In genomic region chr6:42073287-42073686, GRCh38 we compare ENCODE assay signal across 20 cellular contexts. TPM values are rescaled to one million over a fixed set of nuclear protein-coding genes. Genes with fewer than 3 reads are reported as not detected.
DNase-seq lines count a peak whose midpoint lies in the region; ATAC-seq and TF ChIP-seq lines count a peak whose summit lies in the region.
"Had no signal": no experiment of that assay in that cellular context is flagged by ENCODE, and none has a peak within 500 bp of the region (broad histone marks: within the 10 kb centered on the region; RNA-seq: fewer than 3 reads in every experiment).

No MANE protein-coding gene starts in this region.

- no peak overlapping the region for H3K4me3 ChIP-seq in CD8-positive, alpha-beta memory T cell (ENCODE audit: low read length)
- no peak overlapping the region for H3K4me3 ChIP-seq in endodermal cell (ENCODE audit: low read length)
- H3K4me3 ChIP-seq: A549; BLaER1 treated with 17β-estradiol and CSF1 and Interleukin-3, amounts not matched to agents 10 nM and 100 nM; GM12878; GM23248 had no signal

- H3K9me3 Mint-ChIP-seq in activated CD8-positive, alpha-beta T cell treated with anti-CD3 and anti-CD28 coated beads, Interleukin-2, amount 10 ng/mL, durations not matched to agents 7 days and 5 days (ENCODE audit: insufficient read depth), result no peaks in the 10 kb centered on the region
- H3K9me3 Mint-ChIP-seq in activated CD8-positive, alpha-beta T cell treated with anti-CD3 and anti-CD28 coated beads for 36 hours, result no peaks in the 10 kb centered on the region
- no peaks in the 10 kb centered on the region for H3K9me3 Mint-ChIP-seq in CD8-positive, alpha-beta memory T cell
- no peaks in the 10 kb centered on the region for H3K9me3 Mint-ChIP-seq in endodermal cell

- H3K4me3 Mint-ChIP-seq in activated CD8-positive, alpha-beta T cell treated with anti-CD3 and anti-CD28 coated beads, Interleukin-2, amount 10 ng/mL, durations not matched to agents 7 days and 5 days, result no peak overlapping the region
- no peak overlapping the region for H3K4me3 Mint-ChIP-seq in activated CD8-positive, alpha-beta T cell treated with anti-CD3 and anti-CD28 coated beads for 36 hours
- no peak overlapping the region for H3K4me3 Mint-ChIP-seq in CD8-positive, alpha-beta memory T cell
- no peak overlapping the region for H3K4me3 Mint-ChIP-seq in T-helper 17 cell
- no peak overlapping the region for H3K4me3 Mint-ChIP-seq in endodermal cell

- ATAC-seq in activated CD8-positive, alpha-beta T cell treated with anti-CD3 and anti-CD28 coated beads, Interleukin-2, amount 10 ng/mL, durations not matched to agents 7 days and 5 days, result no peak
- no peak for ATAC-seq in activated CD8-positive, alpha-beta T cell treated with anti-CD3 and anti-CD28 coated beads for 36 hours
- ATAC-seq in T-helper 17 cell, result no peak
- ATAC-seq: A549, GM12878, HCT116 had no signal

- intact Hi-C loops in activated CD8-positive, alpha-beta T cell treated with anti-CD3 and anti-CD28 coated beads for 36 hours (cut with micrococcal nuclease), result no loop called here

- no peak for DNase-seq in activated CD8-positive, alpha-beta T cell treated with anti-CD3 and anti-CD28 coated beads, Interleukin-2, amount 10 ng/mL, durations not matched to agents 7 days and 5 days
- DNase-seq in activated CD8-positive, alpha-beta T cell treated with anti-CD3 and anti-CD28 coated beads for 36 hours, result no peak
- DNase-seq in CD8-positive, alpha-beta memory T cell, result no peak
- no peak for DNase-seq in T-helper 17 cell
- no peak for DNase-seq in endodermal cell
- no peak for DNase-seq in H4 (ENCODE audit: low spot score)
- no peak for DNase-seq in HuH-7 (ENCODE audit: low spot score)
- DNase-seq in NCI-H748 (lab: John Stamatoyannopoulos, UW; ENCODE audit: unreplicated experiment), result no peak
- DNase-seq: DMS 273 treated with DMSO at 0.1 percent for 48 hours, GDM1, GM23248, KBM-7, MV-4-11, NCI-H1417, NCI-H1930, NCI-H526 treated with DMSO at 0.1 percent for 48 hours had no signal

- no peaks in the 10 kb centered on the region for H3K27me3 ChIP-seq in CD8-positive, alpha-beta memory T cell (ENCODE audit: insufficient read depth, low read length, poor library complexity, severe bottlenecking)
- H3K27me3 ChIP-seq in endodermal cell (ENCODE audit: control insufficient read depth, insufficient read depth, low read length, poor library complexity, severe bottlenecking), result no peaks in the 10 kb centered on the region
- H3K27me3 ChIP-seq: BLaER1 treated with 17β-estradiol and CSF1 and Interleukin-3, amounts not matched to agents 10 nM and 100 nM had no signal

- POLR2A ChIA-PET in activated CD8-positive, alpha-beta T cell treated with anti-CD3 and anti-CD28 coated beads, Interleukin-2, amount 10 ng/mL, durations not matched to agents 7 days and 5 days (lab: Charles Lee), result no interaction called here
- POLR2A ChIA-PET in activated CD8-positive, alpha-beta T cell treated with anti-CD3 and anti-CD28 coated beads for 36 hours (lab: Charles Lee), result no interaction called here
- POLR2A ChIA-PET in CD8-positive, alpha-beta memory T cell (lab: Charles Lee), result no interaction called here

- no peak overlapping the region for H3K27ac ChIP-seq in CD8-positive, alpha-beta memory T cell (ENCODE audit: low read depth, low read length)
- no peak overlapping the region for H3K27ac ChIP-seq in endodermal cell (ENCODE audit: low read depth, low read length)
- H3K27ac ChIP-seq: A549; BLaER1 treated with 17β-estradiol and CSF1 and Interleukin-3, amounts not matched to agents 10 nM and 100 nM; GM23248 had no signal

- H3K36me3 Mint-ChIP-seq in activated CD8-positive, alpha-beta T cell treated with anti-CD3 and anti-CD28 coated beads, Interleukin-2, amount 10 ng/mL, durations not matched to agents 7 days and 5 days (ENCODE audit: low read depth), result peaks cover 39% of the 10 kb centered on the region
- H3K36me3 Mint-ChIP-seq in activated CD8-positive, alpha-beta T cell treated with anti-CD3 and anti-CD28 coated beads for 36 hours (ENCODE audit: low read depth), result peaks cover 25% of the 10 kb centered on the region
- peaks cover 9 to 57% (median 15%) of the 10 kb centered on the region in 3 donors for H3K36me3 Mint-ChIP-seq in CD8-positive, alpha-beta memory T cell
- H3K36me3 Mint-ChIP-seq in T-helper 17 cell (ENCODE audit: low read depth) (peaks cover 10% of the 10 kb centered on the region), endodermal cell (ENCODE audit: low read depth) (peaks cover 47% of the 10 kb centered on the region)

- H3K4me1 ChIP-seq in CD8-positive, alpha-beta memory T cell (ENCODE audit: insufficient read depth, low read length), result no peaks in the 10 kb centered on the region
- no peaks in the 10 kb centered on the region for H3K4me1 ChIP-seq in endodermal cell (ENCODE audit: control insufficient read depth, insufficient read depth, low read length)
- H3K4me1 ChIP-seq: A549; BLaER1 treated with 17β-estradiol and CSF1 and Interleukin-3, amounts not matched to agents 10 nM and 100 nM had no signal

- 93 to 100% methylated on average over 1 to 2 of the region's 2 CpGs for WGBS in endodermal cell (ENCODE audit: insufficient coverage in 1 of 2, insufficient read length in 1 of 2), 2 experiments

- no peaks in the 10 kb centered on the region for H3K9me3 ChIP-seq in CD8-positive, alpha-beta memory T cell (ENCODE audit: low read length)
- H3K9me3 ChIP-seq in T-helper 17 cell (ENCODE audit: control insufficient read depth, low read length, poor library complexity, severe bottlenecking), result no peaks in the 10 kb centered on the region
- H3K9me3 ChIP-seq in endodermal cell (ENCODE audit: control insufficient read depth, low read length), result no peaks in the 10 kb centered on the region
- H3K9me3 ChIP-seq: A549; BLaER1 treated with 17β-estradiol and CSF1 and Interleukin-3, amounts not matched to agents 10 nM and 100 nM had no signal

- TF ChIP-seq CTCF in activated CD8-positive, alpha-beta T cell treated with anti-CD3 and anti-CD28 coated beads for 36 hours (IDR thresholded peaks at IDR 0.05), result no peak
- no peak for TF ChIP-seq CTCF in endodermal cell (conservative IDR thresholded peaks at IDR 0.05)

- no peak overlapping the region for H3K9ac ChIP-seq in endodermal cell (ENCODE audit: extremely low read depth, low read length, poor library complexity, severe bottlenecking)
- H3K9ac ChIP-seq: BLaER1 treated with 17β-estradiol and CSF1 and Interleukin-3, amounts not matched to agents 10 nM and 100 nM; GM23248 had no signal

- peak overlapping the region; percentile 17 for H3K27ac Mint-ChIP-seq in activated CD8-positive, alpha-beta T cell treated with anti-CD3 and anti-CD28 coated beads, Interleukin-2, amount 10 ng/mL, durations not matched to agents 7 days and 5 days
- no peak overlapping the region for H3K27ac Mint-ChIP-seq in activated CD8-positive, alpha-beta T cell treated with anti-CD3 and anti-CD28 coated beads for 36 hours
- H3K27ac Mint-ChIP-seq in CD8-positive, alpha-beta memory T cell, result peak overlapping the region in 5 of 8 donors; percentile 2 to 81 (median 64)
- peak overlapping the region; percentile 60 for H3K27ac Mint-ChIP-seq in T-helper 17 cell
- H3K27ac Mint-ChIP-seq in endodermal cell, result peak overlapping the region; percentile 10

- H3K4me1 Mint-ChIP-seq in activated CD8-positive, alpha-beta T cell treated with anti-CD3 and anti-CD28 coated beads, Interleukin-2, amount 10 ng/mL, durations not matched to agents 7 days and 5 days (ENCODE audit: low read depth), result no peaks in the 10 kb centered on the region
- H3K4me1 Mint-ChIP-seq in activated CD8-positive, alpha-beta T cell treated with anti-CD3 and anti-CD28 coated beads for 36 hours (ENCODE audit: low read depth), result no peaks in the 10 kb centered on the region
- H3K4me1 Mint-ChIP-seq in CD8-positive, alpha-beta memory T cell, result peaks cover 0 to 4% (median 2%) of the 10 kb centered on the region in 3 donors
- H3K4me1 Mint-ChIP-seq in T-helper 17 cell (peaks cover 7% of the 10 kb centered on the region), endodermal cell (no peaks in the 10 kb centered on the region)

- CTCF ChIA-PET in activated CD8-positive, alpha-beta T cell treated with anti-CD3 and anti-CD28 coated beads, Interleukin-2, amount 10 ng/mL, durations not matched to agents 7 days and 5 days (lab: Charles Lee), result interaction anchor here (1.1 to 3.3 kb wide), 2 partner anchors 31 to 152 kb away, joined by 3 to 17 read pairs; partner anchors contain the start of genes BYSL and MED20
- CTCF ChIA-PET in activated CD8-positive, alpha-beta T cell treated with anti-CD3 and anti-CD28 coated beads for 36 hours (lab: Charles Lee), result interaction anchor here (0.8 to 2.8 kb wide), 7 partner anchors 16 to 653 kb away, joined by 3 to 22 read pairs (median 3); no protein-coding TSS in a partner anchor
- CTCF ChIA-PET in CD8-positive, alpha-beta memory T cell (lab: Charles Lee), result interaction anchor here (0.8 to 1.2 kb wide), 4 partner anchors 29 to 474 kb away, joined by 3 read pairs; no protein-coding TSS in a partner anchor

- H3K36me3 ChIP-seq in CD8-positive, alpha-beta memory T cell (ENCODE audit: insufficient read depth, low read length), result peaks cover 38% of the 10 kb centered on the region
- peaks cover 44% of the 10 kb centered on the region for H3K36me3 ChIP-seq in endodermal cell (ENCODE audit: control insufficient read depth, insufficient read depth, low read length)

- H3K27me3 Mint-ChIP-seq in activated CD8-positive, alpha-beta T cell treated with anti-CD3 and anti-CD28 coated beads, Interleukin-2, amount 10 ng/mL, durations not matched to agents 7 days and 5 days (ENCODE audit: low read depth), result no peaks in the 10 kb centered on the region
- no peaks in the 10 kb centered on the region for H3K27me3 Mint-ChIP-seq in activated CD8-positive, alpha-beta T cell treated with anti-CD3 and anti-CD28 coated beads for 36 hours
- H3K27me3 Mint-ChIP-seq in CD8-positive, alpha-beta memory T cell, result no peaks in the 10 kb centered on the region
- no peaks in the 10 kb centered on the region for H3K27me3 Mint-ChIP-seq in T-helper 17 cell
- H3K27me3 Mint-ChIP-seq in endodermal cell (ENCODE audit: insufficient read depth), result no peaks in the 10 kb centered on the region

RNA-seq across cellular contexts. Expression of gene TAF8, which starts 23.0 kb away (rescaled TPM):
- 10 to 100 TPM; 44.1 TPM for total RNA-seq in activated CD8-positive, alpha-beta T cell treated with anti-CD3 and anti-CD28 coated beads, Interleukin-2, amount 10 ng/mL, durations not matched to agents 7 days and 5 days
- total RNA-seq in activated CD8-positive, alpha-beta T cell treated with anti-CD3 and anti-CD28 coated beads for 36 hours, result 10 to 100 TPM; 40.0 to 42.3 TPM
- total RNA-seq in CD8-positive, alpha-beta memory T cell, result 10 to 100 TPM; 41.7 to 42.6 TPM
- 20.5 TPM for polyA plus RNA-seq in CD8-positive, alpha-beta memory T cell
- 10 to 100 TPM; 28.7 to 35.3 TPM for total RNA-seq in T-helper 17 cell
- total RNA-seq in endodermal cell, result 10 to 100 TPM; 27.9 to 31.0 TPM
- polyA plus RNA-seq in endodermal cell (2013, experiment 1 of 2), result 21.5 TPM
- 19.4 TPM for polyA plus RNA-seq in endodermal cell (2013, experiment 2 of 2)
- total RNA-seq in H4 (2014; rRNA removed; shearing (Covaris generic)), result 27.8 and 30.4 TPM in 2 replicates
